ENCODE assay signal across 17 cellular contexts in genomic region chr2:239593455-239593854, GRCh38.
"Had no signal": no experiment of that assay in that cellular context is flagged by ENCODE, and none has a peak within 500 bp of the region (broad histone marks: within the 10 kb centered on the region; RNA-seq: fewer than 3 reads in every experiment).

No MANE protein-coding gene starts in this region.

- H3K4me3 Mint-ChIP-seq: activated CD4-positive, alpha-beta T cell treated with anti-CD3 and anti-CD28 coated beads, Interleukin-2, amount 10 ng/mL, durations not matched to agents 24 days and 14 days; activated CD8-positive, alpha-beta T cell treated with anti-CD3 and anti-CD28 coated beads for 36 hours; activated naive CD4-positive, alpha-beta T cell treated with anti-CD3 and anti-CD28 coated beads for 36 hours; activated naive CD8-positive, alpha-beta T cell treated with anti-CD3 and anti-CD28 coated beads, Interleukin-2, amount 10 ng/mL, durations not matched to agents 7 days and 5 days; activated T-cell treated with anti-CD3 and anti-CD28 coated beads, Interleukin-2, amount 50 U/mL, for 4 hours; natural killer cell treated with Interleukin-12 subunit alpha and Interleukin-12 subunit beta and Interleukin-15 and Interleukin-18, amount 100 ng/mL, for 72 hours; stimulated activated memory B cell treated with anti-CD40 and anti-IgM and Interleukin-4, amounts not matched to agents 10 μg/mL and 1 μg/mL and 100 μg/mL, for 72 hours; type B pancreatic cell had no signal

- H3K27me3 Mint-ChIP-seq: activated CD4-positive, alpha-beta T cell treated with anti-CD3 and anti-CD28 coated beads, Interleukin-2, amount 10 ng/mL, durations not matched to agents 24 days and 14 days; activated CD8-positive, alpha-beta T cell treated with anti-CD3 and anti-CD28 coated beads for 36 hours; activated naive CD8-positive, alpha-beta T cell treated with anti-CD3 and anti-CD28 coated beads, Interleukin-2, amount 10 ng/mL, durations not matched to agents 7 days and 5 days; natural killer cell treated with Interleukin-12 subunit alpha and Interleukin-12 subunit beta and Interleukin-15 and Interleukin-18, amount 100 ng/mL, for 72 hours; stimulated activated memory B cell treated with anti-CD40 and anti-IgM and Interleukin-4, amounts not matched to agents 10 μg/mL and 1 μg/mL and 100 μg/mL, for 72 hours; type B pancreatic cell had no signal

- H3K9me3 Mint-ChIP-seq: activated CD8-positive, alpha-beta T cell treated with anti-CD3 and anti-CD28 coated beads for 36 hours; activated naive CD4-positive, alpha-beta T cell treated with anti-CD3 and anti-CD28 coated beads for 36 hours; activated T-cell treated with anti-CD3 and anti-CD28 coated beads, Interleukin-2, amount 50 U/mL, for 4 hours; type B pancreatic cell had no signal

- DNase-seq: activated CD4-positive, alpha-beta T cell treated with anti-CD3 and anti-CD28 coated beads, Interleukin-2, amount 10 ng/mL, durations not matched to agents 24 days and 14 days; activated CD8-positive, alpha-beta T cell treated with anti-CD3 and anti-CD28 coated beads for 36 hours; activated naive CD4-positive, alpha-beta T cell treated with anti-CD3 and anti-CD28 coated beads for 36 hours; activated naive CD8-positive, alpha-beta T cell treated with anti-CD3 and anti-CD28 coated beads, Interleukin-2, amount 10 ng/mL, durations not matched to agents 7 days and 5 days; activated T-cell treated with anti-CD3 and anti-CD28 coated beads, Interleukin-2, amount 50 U/mL, for 4 hours; amniotic stem cell; effector memory CD4-positive, alpha-beta T cell; foreskin keratinocyte; left ventricle myocardium superior; midbrain; stimulated activated CD4-positive, alpha-beta T cell treated with anti-CD3 and anti-CD28 coated beads, Interleukin-15, amount 100 ng/mL, for 24 hours had no signal

- H3K27ac Mint-ChIP-seq: activated CD4-positive, alpha-beta T cell treated with anti-CD3 and anti-CD28 coated beads, Interleukin-2, amount 10 ng/mL, durations not matched to agents 24 days and 14 days; activated CD8-positive, alpha-beta T cell treated with anti-CD3 and anti-CD28 coated beads for 36 hours; activated naive CD4-positive, alpha-beta T cell treated with anti-CD3 and anti-CD28 coated beads for 36 hours; activated naive CD8-positive, alpha-beta T cell treated with anti-CD3 and anti-CD28 coated beads, Interleukin-2, amount 10 ng/mL, durations not matched to agents 7 days and 5 days; activated T-helper 2 cell treated with anti-CD3 and anti-CD28 coated beads, Interferon-gamma antibody, Interleukin-2, Interleukin-4, amounts not matched to agents 10 μg/mL and 5 μg/mL and 100 μg/mL, durations not matched to agents 14 hours and 24 hours and 36 hours; natural killer cell treated with Interleukin-12 subunit alpha and Interleukin-12 subunit beta and Interleukin-15 and Interleukin-18, amount 100 ng/mL, for 72 hours; stimulated activated memory B cell treated with anti-CD40 and anti-IgM and Interleukin-4, amounts not matched to agents 10 μg/mL and 1 μg/mL and 100 μg/mL, for 72 hours; type B pancreatic cell had no signal

- H3K4me1 Mint-ChIP-seq: activated CD4-positive, alpha-beta T cell treated with anti-CD3 and anti-CD28 coated beads, Interleukin-2, amount 10 ng/mL, durations not matched to agents 24 days and 14 days; activated naive CD8-positive, alpha-beta T cell treated with anti-CD3 and anti-CD28 coated beads, Interleukin-2, amount 10 ng/mL, durations not matched to agents 7 days and 5 days; stimulated activated memory B cell treated with anti-CD40 and anti-IgM and Interleukin-4, amounts not matched to agents 10 μg/mL and 1 μg/mL and 100 μg/mL, for 72 hours had no signal

- H3K36me3 Mint-ChIP-seq: activated naive CD8-positive, alpha-beta T cell treated with anti-CD3 and anti-CD28 coated beads, Interleukin-2, amount 10 ng/mL, durations not matched to agents 7 days and 5 days; natural killer cell treated with Interleukin-12 subunit alpha and Interleukin-12 subunit beta and Interleukin-15 and Interleukin-18, amount 100 ng/mL, for 72 hours; stimulated activated memory B cell treated with anti-CD40 and anti-IgM and Interleukin-4, amounts not matched to agents 10 μg/mL and 1 μg/mL and 100 μg/mL, for 72 hours had no signal

- ATAC-seq: activated CD8-positive, alpha-beta T cell treated with anti-CD3 and anti-CD28 coated beads for 36 hours; activated T-cell treated with anti-CD3 and anti-CD28 coated beads, Interleukin-2, amount 50 U/mL, for 4 hours; foreskin keratinocyte; left ventricle myocardium superior; natural killer cell treated with Interleukin-12 subunit alpha and Interleukin-12 subunit beta and Interleukin-15 and Interleukin-18, amount 100 ng/mL, for 72 hours; right lobe of liver; SK-N-SH treated with all-trans-retinoic acid at 6 μM for 48 hours; stimulated activated memory B cell treated with anti-CD40 and anti-IgM and Interleukin-4, amounts not matched to agents 10 μg/mL and 1 μg/mL and 100 μg/mL, for 72 hours had no signal
